1 cellular context compared by ENCODE assay signal in the genomic region with DNA sequence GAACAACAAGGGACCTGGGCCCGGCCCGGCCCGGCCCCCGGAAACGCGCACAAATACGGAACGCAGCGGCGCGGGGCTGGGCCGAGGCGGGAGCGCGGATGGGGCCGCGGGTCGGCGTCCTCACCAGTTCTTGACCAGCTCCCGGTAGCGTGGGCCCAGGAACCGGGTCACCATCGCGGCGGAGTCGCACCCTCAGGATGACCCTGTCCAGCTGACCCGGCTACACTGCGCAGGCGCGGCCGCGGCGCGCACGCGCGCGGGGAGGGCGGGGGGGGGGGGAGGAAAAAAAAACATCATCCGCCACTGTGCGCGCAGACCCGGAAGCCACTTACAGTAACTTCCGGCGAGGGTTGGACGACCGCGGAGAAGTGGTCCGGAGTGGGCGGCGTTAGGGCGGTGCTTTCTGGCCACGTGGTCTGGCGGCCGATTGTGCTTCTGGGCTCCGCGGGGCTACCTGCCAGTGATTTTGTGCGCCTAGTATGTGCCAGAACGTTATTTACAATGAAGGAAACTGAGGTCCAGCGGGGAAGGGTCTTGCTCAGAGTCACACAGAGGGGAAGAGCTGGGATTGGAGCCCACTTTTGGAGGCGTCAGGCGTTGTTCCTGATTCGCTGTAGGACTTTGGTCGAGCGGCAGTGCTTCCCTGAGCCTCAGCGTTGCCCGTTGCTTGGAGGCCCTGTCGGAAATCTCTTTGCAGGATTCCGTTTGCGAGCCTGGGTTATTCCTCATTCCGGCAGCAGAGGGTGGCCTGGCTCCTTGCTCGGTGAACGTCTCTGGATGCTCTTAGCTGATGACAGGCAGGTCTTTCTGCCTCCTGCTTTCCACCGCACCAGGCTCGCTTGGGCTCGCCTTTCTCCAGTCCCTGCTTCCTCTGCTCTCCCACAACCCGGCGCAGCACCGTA.
TF ChIP-seq lines count a peak whose summit lies in the region.

TSS of gene UQCR11 (minus strand) at position 227 of the 902 bp plus-strand sequence. CDS start at position 174, 53 bp downstream.

TF ChIP-seq in HepG2, 621 proteins besides CTCF, POLR2A, EP300 and RAD21 (continued from another document and continues in another):
- TF ChIP-seq ZNF564 (CRISPR knock-in tag; IDR thresholded peaks at IDR 0.05) (no peak), ZFP36L2 (CRISPR knock-in tag; IDR thresholded peaks at IDR 0.05) (no peak), JUNB (CRISPR knock-in tag; IDR thresholded peaks at IDR 0.05; ENCODE audit: borderline replicate concordance) (no peak), ZNF414 (CRISPR knock-in tag; IDR thresholded peaks at IDR 0.05) (no peak), PREB (CRISPR knock-in tag; IDR thresholded peaks at IDR 0.05) (no peak), ZNF839 (CRISPR knock-in tag; IDR thresholded peaks at IDR 0.05; ENCODE audit: borderline replicate concordance) (no peak), PTBP1 (IDR thresholded peaks at IDR 0.05; ENCODE audit: low read depth, low read length, poor library complexity, severe bottlenecking) (no peak), ZNF180 (CRISPR knock-in tag; IDR thresholded peaks at IDR 0.05; ENCODE audit: borderline replicate concordance, low read depth) (no peak), ZIK1 (CRISPR knock-in tag; IDR thresholded peaks at IDR 0.05; ENCODE audit: borderline replicate concordance, low read depth) (no peak), RFX3 (CRISPR knock-in tag; IDR thresholded peaks at IDR 0.05) (no peak; the same call in 1 of the 2 replicates), ZNF367 (CRISPR knock-in tag; IDR thresholded peaks at IDR 0.05; ENCODE audit: borderline replicate concordance) (no peak), NFE2L2 (IDR thresholded peaks at IDR 0.05; ENCODE audit: low read length) (no peak), ZFP36L1 (CRISPR knock-in tag; IDR thresholded peaks at IDR 0.05) (peak; percentile 69; the same call in 1 of the 2 replicates), SMC3 (IDR thresholded peaks at IDR 0.05; ENCODE audit: low read length) (peak; percentile 51), GATAD2A (CRISPR knock-in tag; IDR thresholded peaks at IDR 0.05) (peak; percentile 30; the same call in 1 of the 2 replicates), JDP2 (CRISPR knock-in tag; IDR thresholded peaks at IDR 0.05; ENCODE audit: borderline replicate concordance) (no peak), ZNF878 (CRISPR knock-in tag; IDR thresholded peaks at IDR 0.05) (no peak; the same call in 1 of the 2 replicates), CSRNP1 (CRISPR knock-in tag; IDR thresholded peaks at IDR 0.05) (no peak), PITX1 (CRISPR knock-in tag; IDR thresholded peaks at IDR 0.05) (no peak), NFKB2 (CRISPR knock-in tag; IDR thresholded peaks at IDR 0.05; ENCODE audit: borderline replicate concordance) (peak; percentile 60; the same call in 1 of the 2 replicates), ZUFSP (CRISPR knock-in tag; IDR thresholded peaks at IDR 0.05; ENCODE audit: borderline replicate concordance) (no peak), HDAC2 (CRISPR knock-in tag; IDR thresholded peaks at IDR 0.05) (no peak; the same call in 1 of the 2 replicates), POLR2AphosphoS5 (IDR thresholded peaks at IDR 0.05; ENCODE audit: low read depth, low read length) (peak; percentile 94), ADNP (CRISPR knock-in tag; IDR thresholded peaks at IDR 0.05) (no peak), ZBTB21 (CRISPR knock-in tag; IDR thresholded peaks at IDR 0.05) (no peak), HMGXB4 (CRISPR knock-in tag; IDR thresholded peaks at IDR 0.05; ENCODE audit: borderline replicate concordance in 1 of 2, low read depth in 1 of 2) (peak; percentile 69 to 89), GTF2F1 (IDR thresholded peaks at IDR 0.05; ENCODE audit: low read length) (no peak)
- TF ChIP-seq, protein P1, sequence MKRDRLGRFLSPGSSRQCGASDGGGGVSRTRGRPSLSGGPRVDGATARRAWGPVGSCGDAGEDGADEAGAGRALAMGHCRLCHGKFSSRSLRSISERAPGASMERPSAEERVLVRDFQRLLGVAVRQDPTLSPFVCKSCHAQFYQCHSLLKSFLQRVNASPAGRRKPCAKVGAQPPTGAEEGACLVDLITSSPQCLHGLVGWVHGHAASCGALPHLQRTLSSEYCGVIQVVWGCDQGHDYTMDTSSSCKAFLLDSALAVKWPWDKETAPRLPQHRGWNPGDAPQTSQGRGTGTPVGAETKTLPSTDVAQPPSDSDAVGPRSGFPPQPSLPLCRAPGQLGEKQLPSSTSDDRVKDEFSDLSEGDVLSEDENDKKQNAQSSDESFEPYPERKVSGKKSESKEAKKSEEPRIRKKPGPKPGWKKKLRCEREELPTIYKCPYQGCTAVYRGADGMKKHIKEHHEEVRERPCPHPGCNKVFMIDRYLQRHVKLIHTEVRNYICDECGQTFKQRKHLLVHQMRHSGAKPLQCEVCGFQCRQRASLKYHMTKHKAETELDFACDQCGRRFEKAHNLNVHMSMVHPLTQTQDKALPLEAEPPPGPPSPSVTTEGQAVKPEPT (CRISPR knock-in tag; IDR thresholded peaks at IDR 0.05; ENCODE audit: low read depth): no peak
- TF ChIP-seq, protein P2, sequence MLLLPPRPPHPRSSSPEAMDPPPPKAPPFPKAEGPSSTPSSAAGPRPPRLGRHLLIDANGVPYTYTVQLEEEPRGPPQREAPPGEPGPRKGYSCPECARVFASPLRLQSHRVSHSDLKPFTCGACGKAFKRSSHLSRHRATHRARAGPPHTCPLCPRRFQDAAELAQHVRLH (CRISPR knock-in tag; IDR thresholded peaks at IDR 0.05; ENCODE audit: borderline replicate concordance, low read depth): peak; percentile 71; the same call in 1 of the 2 replicates
- TF ChIP-seq, protein P3, sequence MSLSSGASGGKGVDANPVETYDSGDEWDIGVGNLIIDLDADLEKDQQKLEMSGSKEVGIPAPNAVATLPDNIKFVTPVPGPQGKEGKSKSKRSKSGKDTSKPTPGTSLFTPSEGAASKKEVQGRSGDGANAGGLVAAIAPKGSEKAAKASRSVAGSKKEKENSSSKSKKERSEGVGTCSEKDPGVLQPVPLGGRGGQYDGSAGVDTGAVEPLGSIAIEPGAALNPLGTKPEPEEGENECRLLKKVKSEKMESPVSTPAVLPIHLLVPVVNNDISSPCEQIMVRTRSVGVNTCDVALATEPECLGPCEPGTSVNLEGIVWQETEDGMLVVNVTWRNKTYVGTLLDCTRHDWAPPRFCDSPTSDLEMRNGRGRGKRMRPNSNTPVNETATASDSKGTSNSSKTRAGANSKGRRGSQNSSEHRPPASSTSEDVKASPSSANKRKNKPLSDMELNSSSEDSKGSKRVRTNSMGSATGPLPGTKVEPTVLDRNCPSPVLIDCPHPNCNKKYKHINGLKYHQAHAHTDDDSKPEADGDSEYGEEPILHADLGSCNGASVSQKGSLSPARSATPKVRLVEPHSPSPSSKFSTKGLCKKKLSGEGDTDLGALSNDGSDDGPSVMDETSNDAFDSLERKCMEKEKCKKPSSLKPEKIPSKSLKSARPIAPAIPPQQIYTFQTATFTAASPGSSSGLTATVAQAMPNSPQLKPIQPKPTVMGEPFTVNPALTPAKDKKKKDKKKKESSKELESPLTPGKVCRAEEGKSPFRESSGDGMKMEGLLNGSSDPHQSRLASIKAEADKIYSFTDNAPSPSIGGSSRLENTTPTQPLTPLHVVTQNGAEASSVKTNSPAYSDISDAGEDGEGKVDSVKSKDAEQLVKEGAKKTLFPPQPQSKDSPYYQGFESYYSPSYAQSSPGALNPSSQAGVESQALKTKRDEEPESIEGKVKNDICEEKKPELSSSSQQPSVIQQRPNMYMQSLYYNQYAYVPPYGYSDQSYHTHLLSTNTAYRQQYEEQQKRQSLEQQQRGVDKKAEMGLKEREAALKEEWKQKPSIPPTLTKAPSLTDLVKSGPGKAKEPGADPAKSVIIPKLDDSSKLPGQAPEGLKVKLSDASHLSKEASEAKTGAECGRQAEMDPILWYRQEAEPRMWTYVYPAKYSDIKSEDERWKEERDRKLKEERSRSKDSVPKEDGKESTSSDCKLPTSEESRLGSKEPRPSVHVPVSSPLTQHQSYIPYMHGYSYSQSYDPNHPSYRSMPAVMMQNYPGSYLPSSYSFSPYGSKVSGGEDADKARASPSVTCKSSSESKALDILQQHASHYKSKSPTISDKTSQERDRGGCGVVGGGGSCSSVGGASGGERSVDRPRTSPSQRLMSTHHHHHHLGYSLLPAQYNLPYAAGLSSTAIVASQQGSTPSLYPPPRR (CRISPR knock-in tag; IDR thresholded peaks at IDR 0.05; ENCODE audit: borderline replicate concordance): no peak; the same call in 1 of the 2 replicates
- TF ChIP-seq, protein P4, sequence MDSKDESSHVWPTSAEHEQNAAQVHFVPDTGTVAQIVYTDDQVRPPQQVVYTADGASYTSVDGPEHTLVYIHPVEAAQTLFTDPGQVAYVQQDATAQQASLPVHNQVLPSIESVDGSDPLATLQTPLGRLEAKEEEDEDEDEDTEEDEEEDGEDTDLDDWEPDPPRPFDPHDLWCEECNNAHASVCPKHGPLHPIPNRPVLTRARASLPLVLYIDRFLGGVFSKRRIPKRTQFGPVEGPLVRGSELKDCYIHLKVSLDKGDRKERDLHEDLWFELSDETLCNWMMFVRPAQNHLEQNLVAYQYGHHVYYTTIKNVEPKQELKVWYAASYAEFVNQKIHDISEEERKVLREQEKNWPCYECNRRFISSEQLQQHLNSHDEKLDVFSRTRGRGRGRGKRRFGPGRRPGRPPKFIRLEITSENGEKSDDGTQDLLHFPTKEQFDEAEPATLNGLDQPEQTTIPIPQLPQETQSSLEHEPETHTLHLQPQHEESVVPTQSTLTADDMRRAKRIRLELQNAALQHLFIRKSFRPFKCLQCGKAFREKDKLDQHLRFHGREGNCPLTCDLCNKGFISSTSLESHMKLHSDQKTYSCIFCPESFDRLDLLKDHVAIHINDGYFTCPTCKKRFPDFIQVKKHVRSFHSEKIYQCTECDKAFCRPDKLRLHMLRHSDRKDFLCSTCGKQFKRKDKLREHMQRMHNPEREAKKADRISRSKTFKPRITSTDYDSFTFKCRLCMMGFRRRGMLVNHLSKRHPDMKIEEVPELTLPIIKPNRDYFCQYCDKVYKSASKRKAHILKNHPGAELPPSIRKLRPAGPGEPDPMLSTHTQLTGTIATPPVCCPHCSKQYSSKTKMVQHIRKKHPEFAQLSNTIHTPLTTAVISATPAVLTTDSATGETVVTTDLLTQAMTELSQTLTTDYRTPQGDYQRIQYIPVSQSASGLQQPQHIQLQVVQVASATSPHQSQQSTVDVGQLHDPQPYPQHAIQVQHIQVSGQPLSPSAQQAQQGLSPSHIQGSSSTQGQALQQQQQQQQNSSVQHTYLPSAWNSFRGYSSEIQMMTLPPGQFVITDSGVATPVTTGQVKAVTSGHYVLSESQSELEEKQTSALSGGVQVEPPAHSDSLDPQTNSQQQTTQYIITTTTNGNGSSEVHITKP (CRISPR knock-in tag; IDR thresholded peaks at IDR 0.05; ENCODE audit: low read depth): no peak
- TF ChIP-seq, protein P5, sequence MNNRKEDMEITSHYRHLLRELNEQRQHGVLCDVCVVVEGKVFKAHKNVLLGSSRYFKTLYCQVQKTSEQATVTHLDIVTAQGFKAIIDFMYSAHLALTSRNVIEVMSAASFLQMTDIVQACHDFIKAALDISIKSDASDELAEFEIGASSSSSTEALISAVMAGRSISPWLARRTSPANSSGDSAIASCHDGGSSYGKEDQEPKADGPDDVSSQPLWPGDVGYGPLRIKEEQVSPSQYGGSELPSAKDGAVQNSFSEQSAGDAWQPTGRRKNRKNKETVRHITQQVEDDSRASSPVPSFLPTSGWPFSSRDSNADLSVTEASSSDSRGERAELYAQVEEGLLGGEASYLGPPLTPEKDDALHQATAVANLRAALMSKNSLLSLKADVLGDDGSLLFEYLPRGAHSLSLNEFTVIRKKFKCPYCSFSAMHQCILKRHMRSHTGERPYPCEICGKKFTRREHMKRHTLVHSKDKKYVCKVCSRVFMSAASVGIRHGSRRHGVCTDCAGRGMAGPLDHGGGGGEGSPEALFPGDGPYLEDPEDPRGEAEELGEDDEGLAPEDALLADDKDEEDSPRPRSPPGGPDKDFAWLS (CRISPR knock-in tag; IDR thresholded peaks at IDR 0.05; ENCODE audit: borderline replicate concordance): no peak
